8 cellular contexts compared by ENCODE assay signal in the genomic region with DNA sequence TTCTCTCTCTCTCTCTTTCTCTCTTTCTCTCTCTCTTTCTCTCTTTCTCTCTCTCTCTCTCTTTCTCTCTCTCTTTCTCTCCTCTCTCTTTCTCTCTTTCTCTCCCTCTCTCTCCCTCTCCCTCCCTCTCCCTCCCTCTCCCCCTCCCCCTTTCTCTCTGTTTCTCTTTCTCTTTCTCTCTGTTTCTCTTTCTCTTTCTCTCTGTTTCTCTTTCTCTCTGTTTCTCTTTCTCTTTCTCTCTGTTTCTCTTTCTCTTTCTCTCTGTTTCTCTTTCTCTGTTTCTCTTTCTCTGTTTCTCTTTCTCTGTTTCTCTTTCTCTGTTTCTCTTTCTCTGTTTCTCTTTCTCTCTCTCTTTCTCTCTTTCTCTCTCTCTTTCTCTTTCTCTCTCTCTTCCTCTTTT.
DNase-seq lines count a peak whose midpoint lies in the region; ATAC-seq and TF ChIP-seq lines count a peak whose summit lies in the region.
"Not testable (repeated sequence)": the region's sequence is repeated elsewhere in the genome, so short reads cannot be mapped to it uniquely, and the experiment has no call there.

No MANE protein-coding gene starts in this region.

- DNase-seq in CD8-positive, alpha-beta T cell; T-helper 17 cell; activated CD4-positive, alpha-beta memory T cell treated with anti-CD3 and anti-CD28 coated beads, Interleukin-2, amount 10 ng/mL, durations not matched to agents 7 days and 5 days; activated T-cell treated with anti-CD3 and anti-CD28 coated beads, Interleukin-2, amount 50 U/mL, for 72 hours; central memory CD8-positive, alpha-beta T cell (ENCODE audit: low spot score in 2 of 2); stimulated activated naive B cell treated with anti-CD40 and anti-IgM and Interleukin-4, amounts not matched to agents 10 μg/mL and 1 μg/mL and 100 μg/mL, for 72 hours: not testable (repeated sequence)
- DNase-seq in naive thymus-derived CD8-positive, alpha-beta T cell, result peak in 2 of 10 donors; percentile 23 to 26

- not testable (repeated sequence) for H3K9me3 Mint-ChIP-seq in CD8-positive, alpha-beta T cell; activated T-cell treated with anti-CD3 and anti-CD28 coated beads, Interleukin-2, amount 50 U/mL, for 72 hours; activated naive CD4-positive, alpha-beta T cell treated with anti-CD3 and anti-CD28 coated beads, Interleukin-2, amount 50 U/mL, for 24 hours; central memory CD8-positive, alpha-beta T cell; naive thymus-derived CD8-positive, alpha-beta T cell
- H3K9me3 Mint-ChIP-seq in activated CD4-positive, alpha-beta memory T cell treated with anti-CD3 and anti-CD28 coated beads, Interleukin-2, amount 10 ng/mL, durations not matched to agents 7 days and 5 days, result peaks cover 12% of the 10 kb centered on the region
- peaks cover 17 to 18% of the 10 kb centered on the region in 2 donors for H3K9me3 Mint-ChIP-seq in stimulated activated naive B cell treated with anti-CD40 and anti-IgM and Interleukin-4, amounts not matched to agents 10 μg/mL and 1 μg/mL and 100 μg/mL, for 72 hours

- CTCF ChIA-PET in CD8-positive, alpha-beta T cell (lab: Charles Lee); activated CD4-positive, alpha-beta memory T cell treated with anti-CD3 and anti-CD28 coated beads, Interleukin-2, amount 10 ng/mL, durations not matched to agents 7 days and 5 days (lab: Charles Lee): not testable (repeated sequence)

- H3K36me3 Mint-ChIP-seq in CD8-positive, alpha-beta T cell, result peaks cover 19% of the 10 kb centered on the region
- not testable (repeated sequence) for H3K36me3 Mint-ChIP-seq in T-helper 17 cell (ENCODE audit: low read depth); activated T-cell treated with anti-CD3 and anti-CD28 coated beads, Interleukin-2, amount 50 U/mL, for 72 hours (ENCODE audit: insufficient read depth in 2 of 2); activated naive CD4-positive, alpha-beta T cell treated with anti-CD3 and anti-CD28 coated beads, Interleukin-2, amount 50 U/mL, for 24 hours
- H3K36me3 Mint-ChIP-seq in activated CD4-positive, alpha-beta memory T cell treated with anti-CD3 and anti-CD28 coated beads, Interleukin-2, amount 10 ng/mL, durations not matched to agents 7 days and 5 days (ENCODE audit: low read depth), result peaks cover 45% of the 10 kb centered on the region
- peaks cover 34% of the 10 kb centered on the region for H3K36me3 Mint-ChIP-seq in central memory CD8-positive, alpha-beta T cell (ENCODE audit: insufficient read depth)
- peaks cover 0 to 21% (median 7%) of the 10 kb centered on the region in 3 donors for H3K36me3 Mint-ChIP-seq in naive thymus-derived CD8-positive, alpha-beta T cell
- peaks cover 16% of the 10 kb centered on the region in 2 donors for H3K36me3 Mint-ChIP-seq in stimulated activated naive B cell treated with anti-CD40 and anti-IgM and Interleukin-4, amounts not matched to agents 10 μg/mL and 1 μg/mL and 100 μg/mL, for 72 hours

- not testable (repeated sequence) for H3K4me3 Mint-ChIP-seq in CD8-positive, alpha-beta T cell
- H3K4me3 Mint-ChIP-seq in T-helper 17 cell, result peak overlapping the region; percentile 25
- peak overlapping the region; percentile 61 for H3K4me3 Mint-ChIP-seq in activated CD4-positive, alpha-beta memory T cell treated with anti-CD3 and anti-CD28 coated beads, Interleukin-2, amount 10 ng/mL, durations not matched to agents 7 days and 5 days
- H3K4me3 Mint-ChIP-seq in activated T-cell treated with anti-CD3 and anti-CD28 coated beads, Interleukin-2, amount 50 U/mL, for 72 hours, result peak overlapping the region; percentile 11 to 54
- H3K4me3 Mint-ChIP-seq in activated naive CD4-positive, alpha-beta T cell treated with anti-CD3 and anti-CD28 coated beads, Interleukin-2, amount 50 U/mL, for 24 hours, result peak overlapping the region; percentile 49
- peak overlapping the region; percentile 72 for H3K4me3 Mint-ChIP-seq in central memory CD8-positive, alpha-beta T cell
- H3K4me3 Mint-ChIP-seq in naive thymus-derived CD8-positive, alpha-beta T cell, result peak overlapping the region in 7 of 10 donors; percentile 27 to 80 (median 59)
- peak overlapping the region; percentile 70 to 74 for H3K4me3 Mint-ChIP-seq in stimulated activated naive B cell treated with anti-CD40 and anti-IgM and Interleukin-4, amounts not matched to agents 10 μg/mL and 1 μg/mL and 100 μg/mL, for 72 hours

- peaks cover 23% of the 10 kb centered on the region for H3K4me1 Mint-ChIP-seq in CD8-positive, alpha-beta T cell (ENCODE audit: low read depth)
- not testable (repeated sequence) for H3K4me1 Mint-ChIP-seq in T-helper 17 cell
- H3K4me1 Mint-ChIP-seq in activated CD4-positive, alpha-beta memory T cell treated with anti-CD3 and anti-CD28 coated beads, Interleukin-2, amount 10 ng/mL, durations not matched to agents 7 days and 5 days, result peaks cover 26% of the 10 kb centered on the region
- H3K4me1 Mint-ChIP-seq in activated T-cell treated with anti-CD3 and anti-CD28 coated beads, Interleukin-2, amount 50 U/mL, for 72 hours (ENCODE audit: low read depth), result peaks cover 29% of the 10 kb centered on the region
- H3K4me1 Mint-ChIP-seq in activated naive CD4-positive, alpha-beta T cell treated with anti-CD3 and anti-CD28 coated beads, Interleukin-2, amount 50 U/mL, for 24 hours, result peaks cover 31% of the 10 kb centered on the region
- peaks cover 37% of the 10 kb centered on the region for H3K4me1 Mint-ChIP-seq in central memory CD8-positive, alpha-beta T cell
- H3K4me1 Mint-ChIP-seq in naive thymus-derived CD8-positive, alpha-beta T cell, result peaks cover 13 to 39% (median 24%) of the 10 kb centered on the region in 4 donors
- peaks cover 14 to 28% of the 10 kb centered on the region in 2 donors for H3K4me1 Mint-ChIP-seq in stimulated activated naive B cell treated with anti-CD40 and anti-IgM and Interleukin-4, amounts not matched to agents 10 μg/mL and 1 μg/mL and 100 μg/mL, for 72 hours

- H3K36me3 ChIP-seq in CD8-positive, alpha-beta T cell (ENCODE audit: insufficient read depth, low read length), result not testable (repeated sequence)

- POLR2A ChIA-PET in CD8-positive, alpha-beta T cell (lab: Charles Lee); activated CD4-positive, alpha-beta memory T cell treated with anti-CD3 and anti-CD28 coated beads, Interleukin-2, amount 10 ng/mL, durations not matched to agents 7 days and 5 days (lab: Charles Lee); naive thymus-derived CD8-positive, alpha-beta T cell (lab: Charles Lee): not testable (repeated sequence)

- H3K27ac ChIP-seq in CD8-positive, alpha-beta T cell (ENCODE audit: low read depth, low read length), result not testable (repeated sequence)

- peak; percentile 38 for TF ChIP-seq CTCF in CD8-positive, alpha-beta T cell (IDR thresholded peaks at IDR 0.05)

- peak overlapping the region; percentile 38 for H3K27ac Mint-ChIP-seq in CD8-positive, alpha-beta T cell
- H3K27ac Mint-ChIP-seq in T-helper 17 cell, result peak overlapping the region; percentile 27
- peak overlapping the region; percentile 72 for H3K27ac Mint-ChIP-seq in activated CD4-positive, alpha-beta memory T cell treated with anti-CD3 and anti-CD28 coated beads, Interleukin-2, amount 10 ng/mL, durations not matched to agents 7 days and 5 days
- H3K27ac Mint-ChIP-seq in activated T-cell treated with anti-CD3 and anti-CD28 coated beads, Interleukin-2, amount 50 U/mL, for 72 hours, result peak overlapping the region; percentile 85
- H3K27ac Mint-ChIP-seq in activated naive CD4-positive, alpha-beta T cell treated with anti-CD3 and anti-CD28 coated beads, Interleukin-2, amount 50 U/mL, for 24 hours, result peak overlapping the region; percentile 94
- H3K27ac Mint-ChIP-seq in central memory CD8-positive, alpha-beta T cell (ENCODE audit: low read depth), result peak overlapping the region; percentile 99
- H3K27ac Mint-ChIP-seq in naive thymus-derived CD8-positive, alpha-beta T cell, result peak overlapping the region in 9 of 10 donors; percentile 11 to 98 (median 80)
- H3K27ac Mint-ChIP-seq in stimulated activated naive B cell treated with anti-CD40 and anti-IgM and Interleukin-4, amounts not matched to agents 10 μg/mL and 1 μg/mL and 100 μg/mL, for 72 hours, result peak overlapping the region; percentile 93

- intact Hi-C loops in CD8-positive, alpha-beta T cell (cut with DNase I, micrococcal nuclease), result not testable (repeated sequence)

- not testable (repeated sequence) for H3K9me3 ChIP-seq in CD8-positive, alpha-beta T cell (ENCODE audit: low read length); T-helper 17 cell (ENCODE audit: control insufficient read depth, low read length, poor library complexity, severe bottlenecking)

- not testable (repeated sequence) for ATAC-seq in CD8-positive, alpha-beta T cell; T-helper 17 cell; activated T-cell treated with anti-CD3 and anti-CD28 coated beads, Interleukin-2, amount 50 U/mL, for 72 hours (replicated peaks in 1 of 2); central memory CD8-positive, alpha-beta T cell (replicated peaks; ENCODE audit: extremely low read depth, poor library complexity, severe bottlenecking); naive thymus-derived CD8-positive, alpha-beta T cell; stimulated activated naive B cell treated with anti-CD40 and anti-IgM and Interleukin-4, amounts not matched to agents 10 μg/mL and 1 μg/mL and 100 μg/mL, for 72 hours (replicated peaks)

- not testable (repeated sequence) for H3K27me3 ChIP-seq in CD8-positive, alpha-beta T cell (ENCODE audit: insufficient read depth, low read length)

- H3K27me3 Mint-ChIP-seq in CD8-positive, alpha-beta T cell (ENCODE audit: low read depth); T-helper 17 cell; activated CD4-positive, alpha-beta memory T cell treated with anti-CD3 and anti-CD28 coated beads, Interleukin-2, amount 10 ng/mL, durations not matched to agents 7 days and 5 days; activated T-cell treated with anti-CD3 and anti-CD28 coated beads, Interleukin-2, amount 50 U/mL, for 72 hours (ENCODE audit: low read depth); activated naive CD4-positive, alpha-beta T cell treated with anti-CD3 and anti-CD28 coated beads, Interleukin-2, amount 50 U/mL, for 24 hours; central memory CD8-positive, alpha-beta T cell; naive thymus-derived CD8-positive, alpha-beta T cell; stimulated activated naive B cell treated with anti-CD40 and anti-IgM and Interleukin-4, amounts not matched to agents 10 μg/mL and 1 μg/mL and 100 μg/mL, for 72 hours: not testable (repeated sequence)

- H3K4me3 ChIP-seq in CD8-positive, alpha-beta T cell (ENCODE audit: low read depth, low read length), result not testable (repeated sequence)

- not testable (repeated sequence) for H3K4me1 ChIP-seq in CD8-positive, alpha-beta T cell (ENCODE audit: insufficient read depth, low read length)

Comparison
In these comparisons a context has a peak if more than half of its experiments do, and no peak if none do; other contexts are left out.
1. H3K27ac Mint-ChIP-seq: peak in every context shown above with its lines; median percentile 99 in central memory CD8-positive, alpha-beta T cell; 94 in activated naive CD4-positive, alpha-beta T cell treated with anti-CD3 and anti-CD28 coated beads, Interleukin-2, amount 50 U/mL, for 24 hours; 93 in stimulated activated naive B cell treated with anti-CD40 and anti-IgM and Interleukin-4, amounts not matched to agents 10 μg/mL and 1 μg/mL and 100 μg/mL, for 72 hours; 85 in activated T-cell treated with anti-CD3 and anti-CD28 coated beads, Interleukin-2, amount 50 U/mL, for 72 hours; 80 in naive thymus-derived CD8-positive, alpha-beta T cell; 72 in activated CD4-positive, alpha-beta memory T cell treated with anti-CD3 and anti-CD28 coated beads, Interleukin-2, amount 10 ng/mL, durations not matched to agents 7 days and 5 days; 38 in CD8-positive, alpha-beta T cell; 27 in T-helper 17 cell.